Comparison of ENCODE assay signal across 15 cellular contexts in the genomic region with DNA sequence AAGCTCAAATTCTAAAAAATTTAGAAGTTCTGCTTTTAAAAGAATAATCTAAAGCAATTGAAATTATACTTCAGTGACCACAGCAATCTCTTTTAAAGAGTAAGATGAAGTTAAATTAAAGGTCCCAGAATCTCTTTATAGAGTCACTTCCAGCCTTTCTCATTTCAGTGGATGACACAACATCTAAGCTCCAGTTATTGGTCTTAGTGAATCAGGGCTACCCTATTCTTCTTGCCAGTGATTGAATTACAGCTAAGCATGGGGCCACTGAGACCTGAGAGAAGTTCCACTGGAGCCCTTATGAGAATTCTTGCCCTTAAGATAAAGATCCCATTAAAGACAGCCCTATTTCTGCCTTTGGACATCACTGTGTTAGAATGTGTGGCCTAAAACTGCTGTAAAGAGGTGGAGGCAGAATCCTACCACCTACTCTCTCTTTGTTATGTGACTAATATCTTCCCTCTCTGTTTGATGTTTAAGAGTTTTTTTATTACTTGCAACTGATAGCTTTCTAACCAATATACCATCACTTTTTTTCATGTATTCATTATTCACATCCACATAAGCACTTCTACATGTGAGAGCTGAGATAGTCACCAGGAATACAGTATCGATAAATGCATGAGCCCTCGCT.
DNase-seq lines count a peak whose midpoint lies in the region; ATAC-seq lines count a peak whose summit lies in the region.
"Had no signal": no experiment of that assay in that cellular context is flagged by ENCODE, and none has a peak within 500 bp of the region (broad histone marks: within the 10 kb centered on the region; RNA-seq: fewer than 3 reads in every experiment).

No MANE protein-coding gene starts in this region.

- ATAC-seq in activated naive CD4-positive, alpha-beta T cell treated with anti-CD3 and anti-CD28 coated beads, Interleukin-2, amount 50 U/mL, for 72 hours: peak; percentile 37 to 84
- peak; percentile 74 for ATAC-seq in activated T-helper 17 cell treated with anti-CD3 and anti-CD28 coated beads, Interleukin-2, amount 50 U/mL, for 72 hours (replicated peaks)
- ATAC-seq: HepG2 had no signal

- H3K9me3 Mint-ChIP-seq in activated naive CD4-positive, alpha-beta T cell treated with anti-CD3 and anti-CD28 coated beads, Interleukin-2, amount 50 U/mL, for 72 hours: no peaks in the 10 kb centered on the region
- no peaks in the 10 kb centered on the region for H3K9me3 Mint-ChIP-seq in activated naive CD4-positive, alpha-beta T cell treated with anti-CD3 and anti-CD28 coated beads for 36 hours
- no peaks in the 10 kb centered on the region for H3K9me3 Mint-ChIP-seq in activated T-helper 17 cell treated with anti-CD3 and anti-CD28 coated beads, Interleukin-2, amount 50 U/mL, for 72 hours
- H3K9me3 Mint-ChIP-seq: CD4-positive, alpha-beta T cell; HFFc6 had no signal

- no peaks in the 10 kb centered on the region for H3K36me3 Mint-ChIP-seq in activated naive CD4-positive, alpha-beta T cell treated with anti-CD3 and anti-CD28 coated beads, Interleukin-2, amount 50 U/mL, for 72 hours
- no peaks in the 10 kb centered on the region for H3K36me3 Mint-ChIP-seq in activated naive CD4-positive, alpha-beta T cell treated with anti-CD3 and anti-CD28 coated beads for 36 hours (ENCODE audit: low read depth)
- H3K36me3 Mint-ChIP-seq in activated T-helper 17 cell treated with anti-CD3 and anti-CD28 coated beads, Interleukin-2, amount 50 U/mL, for 72 hours (ENCODE audit: low read depth): no peaks in the 10 kb centered on the region

- H3K4me3 Mint-ChIP-seq in activated naive CD4-positive, alpha-beta T cell treated with anti-CD3 and anti-CD28 coated beads for 36 hours: no peak overlapping the region
- no peak overlapping the region for H3K4me3 Mint-ChIP-seq in activated T-helper 17 cell treated with anti-CD3 and anti-CD28 coated beads, Interleukin-2, amount 50 U/mL, for 72 hours
- H3K4me3 Mint-ChIP-seq: B cell; CD4-positive, alpha-beta T cell; HFFc6 had no signal

- DNase-seq in NCI-H510A treated with DMSO at 0.1 percent for 48 hours (lab: John Stamatoyannopoulos, UW) (peak; percentile 11), NCI-H510A (lab: John Stamatoyannopoulos, UW) (no peak), DMS153 (lab: John Stamatoyannopoulos, UW) (no peak), anterior cingulate cortex (lab: John Stamatoyannopoulos, UW) (no peak)
- peak in 1 of 2 donors; percentile 4 for DNase-seq in activated naive CD4-positive, alpha-beta T cell treated with anti-CD3 and anti-CD28 coated beads, Interleukin-2, amount 50 U/mL, for 72 hours (ENCODE audit: low spot score in 2 of 2)
- DNase-seq in activated naive CD4-positive, alpha-beta T cell treated with anti-CD3 and anti-CD28 coated beads for 36 hours: no peak
- DNase-seq: C1 segment of cervical spinal cord; Calu3; CD4-positive, alpha-beta T cell; DMS 273 treated with DMSO at 0.1 percent for 48 hours; HCEC 1CT; HFFc6 had no signal

- peaks cover 10% of the 10 kb centered on the region for H3K27me3 Mint-ChIP-seq in activated naive CD4-positive, alpha-beta T cell treated with anti-CD3 and anti-CD28 coated beads for 36 hours (ENCODE audit: low read depth)
- H3K27me3 Mint-ChIP-seq in activated T-helper 17 cell treated with anti-CD3 and anti-CD28 coated beads, Interleukin-2, amount 50 U/mL, for 72 hours: peaks cover 13% of the 10 kb centered on the region

- no peak overlapping the region for H3K27ac Mint-ChIP-seq in activated naive CD4-positive, alpha-beta T cell treated with anti-CD3 and anti-CD28 coated beads, Interleukin-2, amount 50 U/mL, for 72 hours
- H3K27ac Mint-ChIP-seq in activated naive CD4-positive, alpha-beta T cell treated with anti-CD3 and anti-CD28 coated beads for 36 hours: no peak overlapping the region
- H3K27ac Mint-ChIP-seq in activated T-helper 17 cell treated with anti-CD3 and anti-CD28 coated beads, Interleukin-2, amount 50 U/mL, for 72 hours: no peak overlapping the region
- H3K27ac Mint-ChIP-seq: B cell; CD4-positive, alpha-beta T cell; HFFc6 had no signal

- peaks cover 3% of the 10 kb centered on the region for H3K4me1 Mint-ChIP-seq in activated naive CD4-positive, alpha-beta T cell treated with anti-CD3 and anti-CD28 coated beads for 36 hours (ENCODE audit: low read depth)
- no peaks in the 10 kb centered on the region for H3K4me1 Mint-ChIP-seq in activated T-helper 17 cell treated with anti-CD3 and anti-CD28 coated beads, Interleukin-2, amount 50 U/mL, for 72 hours
- H3K4me1 Mint-ChIP-seq: B cell had no signal

- CTCF ChIA-PET in activated naive CD4-positive, alpha-beta T cell treated with anti-CD3 and anti-CD28 coated beads for 36 hours (lab: Charles Lee): interaction anchor here (0.6 kb wide), 1 partner anchor 363 kb away, joined by 3 read pairs; no protein-coding TSS in a partner anchor

- intact Hi-C loops in activated naive CD4-positive, alpha-beta T cell treated with anti-CD3 and anti-CD28 coated beads for 36 hours (cut with micrococcal nuclease): loop anchor here (5.0 to 10.0 kb wide), 3 partner anchors 58 to 583 kb away; no protein-coding TSS in a partner anchor
